In genomic region chrX:151966236-151966635, GRCh38 we compare ENCODE assay signal across 11 cellular contexts. TPM values are rescaled to one million over a fixed set of nuclear protein-coding genes. Genes with fewer than 3 reads are reported as not detected.
"Had no signal": no experiment of that assay in that cellular context is flagged by ENCODE, and none has a peak within 500 bp of the region (broad histone marks: within the 10 kb centered on the region; RNA-seq: fewer than 3 reads in every experiment).

No MANE protein-coding gene starts in this region.

- H3K4me3 Mint-ChIP-seq: HFFc6, IgD-negative memory B cell had no signal

- H3K4me1 ChIP-seq: HAP-1 had no signal

- H3K9me3 ChIP-seq: HAP-1 had no signal

- H3K4me3 ChIP-seq: GM23248, HAP-1 had no signal

- H3K36me3 ChIP-seq: HAP-1 had no signal

- ATAC-seq: HCT116 had no signal

- H3K27ac ChIP-seq: GM23248, HL-60 had no signal

- H3K9ac ChIP-seq: GM23248 had no signal

- H3K27ac Mint-ChIP-seq: HFFc6, IgD-negative memory B cell had no signal

- DNase-seq: GM23248, GOT3, H7, HFFc6 had no signal

- FAIRE-seq: HTR-8/SVneo had no signal

- H3K27me3 Mint-ChIP-seq: IgD-negative memory B cell had no signal

- H3K4me1 Mint-ChIP-seq: IgD-negative memory B cell had no signal

- H2AFZ ChIP-seq: GM23248 had no signal

RNA-seq across cellular contexts. Expression of gene GABRE, which starts 8.2 kb away (rescaled TPM):
- polyA plus RNA-seq: IgD-negative memory B cell had no signal

RNA-seq across cellular contexts. Expression of gene MAGEA4, which starts 53.5 kb away (rescaled TPM):
- total RNA-seq: GM23248, H4, HFFc6, HT-29 had no signal
- polyA plus RNA-seq: GM23248, IgD-negative memory B cell had no signal
